Comparison of ENCODE assay signal across 10 cellular contexts in genomic region chr2:216491757-216492635, GRCh38. TPM values are rescaled to one million over a fixed set of nuclear protein-coding genes. Genes with fewer than 3 reads are reported as not detected.
A peak's percentile ranks its signal among the peaks of the same experiment; 100 is the strongest.
DNase-seq lines count a peak whose midpoint lies in the region; ATAC-seq and TF ChIP-seq lines count a peak whose summit lies in the region.
"Had no signal": no experiment of that assay in that cellular context is flagged by ENCODE, and none has a peak within 500 bp of the region (broad histone marks: within the 10 kb centered on the region; RNA-seq: fewer than 3 reads in every experiment).

No MANE protein-coding gene starts in this region.

- ATAC-seq in GM19452 (IDR thresholded peaks at IDR 0.05; ENCODE audit: unreplicated experiment) (peak; percentile 72), HG03196 (IDR thresholded peaks at IDR 0.05; ENCODE audit: unreplicated experiment) (peak; percentile 53), WTC11 (peak; percentile 49; the same call in 1 of the 2 replicates)

- H3K36me3 Mint-ChIP-seq in WTC11 = no peaks in the 10 kb centered on the region
- no peaks in the 10 kb centered on the region for H3K36me3 Mint-ChIP-seq in MCF 10A (ENCODE audit: insufficient read depth, unreplicated experiment)
- H3K36me3 Mint-ChIP-seq: CD4-positive, CD25-positive, alpha-beta regulatory T cell had no signal

- H3K4me1 Mint-ChIP-seq in WTC11 (peaks cover 6% of the 10 kb centered on the region; the same call in 1 of the 2 replicates), MCF 10A (ENCODE audit: insufficient read depth, unreplicated experiment) (peaks cover 20% of the 10 kb centered on the region)

- H3K27ac Mint-ChIP-seq in WTC11 = peak overlapping the region; percentile 23; the same call in 1 of the 2 replicates
- no peak overlapping the region for H3K27ac Mint-ChIP-seq in MCF 10A (ENCODE audit: low read depth, unreplicated experiment)

- H3K27me3 Mint-ChIP-seq in WTC11 (ENCODE audit: low read depth) (no peaks in the 10 kb centered on the region), MCF 10A (ENCODE audit: insufficient read depth, unreplicated experiment) (no peaks in the 10 kb centered on the region)
- H3K27me3 Mint-ChIP-seq: CD4-positive, CD25-positive, alpha-beta regulatory T cell had no signal

- POLR2A ChIA-PET in WTC11 (lab: Charles Lee) = no interaction called here
- POLR2A ChIA-PET in MCF 10A (lab: Yijun Ruan, JAX) = interaction anchor here (1.3 kb wide), 1 partner anchor 383 kb away, joined by 4 read pairs; the partner anchor contains the start of gene XRCC5

- H3K4me3 Mint-ChIP-seq in WTC11 (no peak overlapping the region), MCF 10A (ENCODE audit: unreplicated experiment) (no peak overlapping the region)
- H3K4me3 Mint-ChIP-seq: CD4-positive, CD25-positive, alpha-beta regulatory T cell had no signal

- BruUV-seq in MCF 10A (replicated peaks; lab: Mats Ljungman, UMichigan) = no TSS peak

- no peak for TF ChIP-seq CTCF in WTC11 (IDR thresholded peaks at IDR 0.05)
- TF ChIP-seq CTCF in MCF 10A (IDR thresholded peaks at IDR 0.05; ENCODE audit: unreplicated experiment) = no peak

- CTCF ChIA-PET in WTC11 (lab: Charles Lee) = interaction anchor here (1.2 to 1.6 kb wide), 2 partner anchors 209 to 269 kb away, joined by 3 read pairs; no protein-coding TSS in a partner anchor
- CTCF ChIA-PET in MCF 10A (lab: Yijun Ruan, JAX) = interaction anchor here (0.6 to 0.7 kb wide), 3 partner anchors 20 to 176 kb away, joined by 3 to 4 read pairs (median 3); no protein-coding TSS in a partner anchor

- H3K9me3 Mint-ChIP-seq in WTC11 (no peaks in the 10 kb centered on the region), MCF 10A (ENCODE audit: unreplicated experiment) (no peaks in the 10 kb centered on the region)
- H3K9me3 Mint-ChIP-seq: CD4-positive, CD25-positive, alpha-beta regulatory T cell had no signal

- intact Hi-C loops in MCF 10A (cut with micrococcal nuclease) = loop anchor here (10.0 kb wide), 3 partner anchors 77 to 377 kb away; partner anchors contain the start of gene SMARCAL1

- DNase-seq in CD1c-positive myeloid dendritic cell (ENCODE audit: extremely low spot score) (peak; percentile 30), WTC11 (ENCODE audit: low spot score) (no peak), LoVo (ENCODE audit: low spot score) (no peak), MCF 10A (ENCODE audit: unreplicated experiment) (no peak), Ammon's horn (ENCODE audit: low spot score) (no peak)
- DNase-seq in activated CD8-positive, alpha-beta memory T cell treated with anti-CD3 and anti-CD28 coated beads for 24 hours = no peak
- DNase-seq: CD4-positive, CD25-positive, alpha-beta regulatory T cell; NCI-H345 had no signal

TF ChIP-seq in WTC11, 78 proteins besides CTCF, POLR2A, EP300 and RAD21 (continues in another document):
- TF ChIP-seq E2F5 (CRISPR knock-in tag; IDR thresholded peaks at IDR 0.05) (no peak), MLX (CRISPR knock-in tag; IDR thresholded peaks at IDR 0.05) (no peak), ZNF263 (CRISPR knock-in tag; IDR thresholded peaks at IDR 0.05; ENCODE audit: low read depth) (no peak), AR (CRISPR knock-in tag; IDR thresholded peaks at IDR 0.05) (no peak), ZNF138 (CRISPR knock-in tag; conservative IDR thresholded peaks at IDR 0.05) (no peak), CREB1 (CRISPR knock-in tag; IDR thresholded peaks at IDR 0.05) (no peak), FOXP4 (CRISPR knock-in tag; IDR thresholded peaks at IDR 0.05) (no peak), ZNF425 (CRISPR knock-in tag; conservative IDR thresholded peaks at IDR 0.05) (no peak), NFYB (CRISPR knock-in tag; conservative IDR thresholded peaks at IDR 0.05; ENCODE audit: low read depth) (no peak), ZBTB43 (CRISPR knock-in tag; IDR thresholded peaks at IDR 0.05) (no peak)

RNA-seq across cellular contexts. Expression of gene RPL37A, which starts 6.6 kb away (rescaled TPM):
- total RNA-seq in WTC11 (2021) (3,135 to 3,488 TPM (median 3,463 TPM) in 3 replicates), MCF 10A (2022) (4,349 and 4,745 TPM in 2 replicates)
